In genomic region chr19:927044-927706, GRCh38 we compare ENCODE assay signal across 1 cellular context.
TF ChIP-seq lines count a peak whose summit lies in the region.

No MANE protein-coding gene starts in this region.

TF ChIP-seq in HepG2, 621 proteins besides CTCF, POLR2A, EP300 and RAD21 (continued from another document and continues in another):
- TF ChIP-seq RBFOX2 (IDR thresholded peaks at IDR 0.05; ENCODE audit: low read depth, low read length) (no peak; the same call in 1 of the 2 replicates), THAP9 (CRISPR knock-in tag; IDR thresholded peaks at IDR 0.05; ENCODE audit: borderline replicate concordance) (no peak), REST (IDR thresholded peaks at IDR 0.05; ENCODE audit: borderline replicate concordance in 1 of 2, low read depth in 1 of 2, low read length in 2 of 2) (peak in 1 of 2 experiments; percentile 33; a peak in 1 of 4 replicates), PRDM10 (CRISPR knock-in tag; IDR thresholded peaks at IDR 0.05; ENCODE audit: low read depth) (no peak; the same call in 1 of the 2 replicates), NBN (conservative IDR thresholded peaks at IDR 0.05) (no peak), ARID3A (IDR thresholded peaks at IDR 0.05; ENCODE audit: low read depth, low read length) (no peak), ARID5B (CRISPR knock-in tag; IDR thresholded peaks at IDR 0.05) (peak; percentile 24; the same call in 1 of the 2 replicates), ZNF451 (CRISPR knock-in tag; IDR thresholded peaks at IDR 0.05) (no peak), ZNF879 (CRISPR knock-in tag; IDR thresholded peaks at IDR 0.05) (no peak), PHF21A (CRISPR knock-in tag; IDR thresholded peaks at IDR 0.05) (peak; percentile 67), SRSF1 (optimal IDR thresholded peaks at IDR 0.05; ENCODE audit: low read depth, low read length) (peak; percentile 59), FOXP1 (IDR thresholded peaks at IDR 0.05) (no peak), FOXP1 (CRISPR knock-in tag; IDR thresholded peaks at IDR 0.05) (peak; percentile 36; the same call in 1 of the 2 replicates), SP4 (CRISPR knock-in tag; IDR thresholded peaks at IDR 0.05) (0 out of 2 replicates have a peak, but pooled peaks have one; percentile 49), KDM4B (CRISPR knock-in tag; IDR thresholded peaks at IDR 0.05) (no peak), ZNF609 (CRISPR knock-in tag; IDR thresholded peaks at IDR 0.05; ENCODE audit: borderline replicate concordance) (peak; percentile 59; the same call in 1 of the 2 replicates), CENPT (CRISPR knock-in tag; IDR thresholded peaks at IDR 0.05; ENCODE audit: low read depth) (no peak), ZNF44 (CRISPR knock-in tag; IDR thresholded peaks at IDR 0.05) (no peak), MED13 (CRISPR knock-in tag; IDR thresholded peaks at IDR 0.05) (peak; percentile 71; the same call in 1 of the 2 replicates), THRA (CRISPR knock-in tag; IDR thresholded peaks at IDR 0.05; ENCODE audit: borderline replicate concordance) (peak; percentile 22; the same call in 1 of the 2 replicates), POLR2AphosphoS5 (IDR thresholded peaks at IDR 0.05; ENCODE audit: low read depth, low read length) (peak; percentile 37; the same call in 1 of the 2 replicates), ZBTB25 (CRISPR knock-in tag; IDR thresholded peaks at IDR 0.05) (peak; percentile 35; the same call in 1 of the 2 replicates), PITX1 (CRISPR knock-in tag; IDR thresholded peaks at IDR 0.05) (0 out of 2 replicates have a peak, but pooled peaks have one; percentile 15), ZFP37 (CRISPR knock-in tag; IDR thresholded peaks at IDR 0.05; ENCODE audit: borderline replicate concordance) (no peak), SOX13 (IDR thresholded peaks at IDR 0.05) (no peak), SOX13 (CRISPR knock-in tag; conservative IDR thresholded peaks at IDR 0.05 in 1 of 2, IDR thresholded peaks at IDR 0.05 in 1 of 2) (peak in 1 of 2 experiments; percentile 57; a peak in 2 of 4 replicates), CHCHD3 (CRISPR knock-in tag; IDR thresholded peaks at IDR 0.05) (no peak), KAT7 (CRISPR knock-in tag; IDR thresholded peaks at IDR 0.05; ENCODE audit: borderline replicate concordance) (no peak), ZNF788 (CRISPR knock-in tag; IDR thresholded peaks at IDR 0.05; ENCODE audit: borderline replicate concordance) (peak; percentile 15; the same call in 1 of the 2 replicates), FOXK1 (CRISPR knock-in tag; IDR thresholded peaks at IDR 0.05; ENCODE audit: borderline replicate concordance, low read depth) (peak; percentile 39; the same call in 1 of the 2 replicates)
